ENCODE assay signal across 14 cellular contexts in genomic region chr6:111714403-111715270, GRCh38.
DNase-seq lines count a peak whose midpoint lies in the region; ATAC-seq lines count a peak whose summit lies in the region.
"Had no signal": no experiment of that assay in that cellular context is flagged by ENCODE, and none has a peak within 500 bp of the region (broad histone marks: within the 10 kb centered on the region; RNA-seq: fewer than 3 reads in every experiment).

No MANE protein-coding gene starts in this region.

- no peak for DNase-seq in stimulated activated naive CD8-positive, alpha-beta T cell treated with anti-CD3 and anti-CD28 coated beads, Interleukin-15, Interleukin-2, amounts not matched to agents 100 U/mL and 50 U/mL, for 24 hours
- DNase-seq in activated T-cell treated with anti-CD3 and anti-CD28 coated beads, Interleukin-2, amount 50 U/mL, for 72 hours = no peak
- DNase-seq in immature natural killer cell (peak; percentile 53 to 58 (median 57)), NCI-H2107 treated with DMSO at 0.1 percent for 48 hours (lab: John Stamatoyannopoulos, UW; ENCODE audit: unreplicated experiment) (no peak), NCI-H1930 (lab: John Stamatoyannopoulos, UW) (no peak)
- DNase-seq: AML-193, DMS 273 treated with DMSO at 0.1 percent for 48 hours, NCI-H524, occipital lobe, WERI-Rb-1 had no signal

- H3K4me1 Mint-ChIP-seq in stimulated activated naive CD8-positive, alpha-beta T cell treated with anti-CD3 and anti-CD28 coated beads, Interleukin-15, Interleukin-2, amounts not matched to agents 100 ng/mL and 50 ng/mL, for 24 hours (ENCODE audit: low read depth) = peaks cover 98% of the 10 kb centered on the region
- peaks cover 99% of the 10 kb centered on the region for H3K4me1 Mint-ChIP-seq in activated T-cell treated with anti-CD3 and anti-CD28 coated beads, Interleukin-2, amount 50 U/mL, for 72 hours (ENCODE audit: low read depth)
- H3K4me1 Mint-ChIP-seq in immature natural killer cell = peaks cover 86 to 88% of the 10 kb centered on the region in 2 donors

- ATAC-seq in stimulated activated naive CD8-positive, alpha-beta T cell treated with anti-CD3 and anti-CD28 coated beads, Interleukin-15, Interleukin-2, amounts not matched to agents 100 U/mL and 50 U/mL, for 24 hours = no peak
- no peak for ATAC-seq in activated T-cell treated with anti-CD3 and anti-CD28 coated beads, Interleukin-2, amount 50 U/mL, for 72 hours (replicated peaks in 1 of 2)
- ATAC-seq in HG03378 (IDR thresholded peaks at IDR 0.05; ENCODE audit: unreplicated experiment) (no peak), GM18858 (IDR thresholded peaks at IDR 0.05; ENCODE audit: unreplicated experiment) (no peak)
- ATAC-seq: sciatic nerve had no signal

- peak overlapping the region; percentile 84 for H3K27ac Mint-ChIP-seq in stimulated activated naive CD8-positive, alpha-beta T cell treated with anti-CD3 and anti-CD28 coated beads, Interleukin-15, Interleukin-2, amounts not matched to agents 100 ng/mL and 50 ng/mL, for 24 hours
- H3K27ac Mint-ChIP-seq in activated T-cell treated with anti-CD3 and anti-CD28 coated beads, Interleukin-2, amount 50 U/mL, for 72 hours = peak overlapping the region; percentile 80
- H3K27ac Mint-ChIP-seq in immature natural killer cell = peak overlapping the region; percentile 94 to 100 (median 97)

- H3K4me3 Mint-ChIP-seq in stimulated activated naive CD8-positive, alpha-beta T cell treated with anti-CD3 and anti-CD28 coated beads, Interleukin-15, Interleukin-2, amounts not matched to agents 100 ng/mL and 50 ng/mL, for 24 hours = peak overlapping the region; percentile 21
- H3K4me3 Mint-ChIP-seq in activated T-cell treated with anti-CD3 and anti-CD28 coated beads, Interleukin-2, amount 50 U/mL, for 72 hours = peak overlapping the region; percentile 38 to 51
- H3K4me3 Mint-ChIP-seq in immature natural killer cell = peak overlapping the region; percentile 75 to 86 (median 84)

- H3K9me3 Mint-ChIP-seq in stimulated activated naive CD8-positive, alpha-beta T cell treated with anti-CD3 and anti-CD28 coated beads, Interleukin-15, Interleukin-2, amounts not matched to agents 100 ng/mL and 50 ng/mL, for 24 hours = no peaks in the 10 kb centered on the region
- H3K9me3 Mint-ChIP-seq in activated T-cell treated with anti-CD3 and anti-CD28 coated beads, Interleukin-2, amount 50 U/mL, for 72 hours = no peaks in the 10 kb centered on the region
- H3K9me3 Mint-ChIP-seq in immature natural killer cell = no peaks in the 10 kb centered on the region

- no peaks in the 10 kb centered on the region for H3K27me3 Mint-ChIP-seq in stimulated activated naive CD8-positive, alpha-beta T cell treated with anti-CD3 and anti-CD28 coated beads, Interleukin-15, Interleukin-2, amounts not matched to agents 100 ng/mL and 50 ng/mL, for 24 hours
- H3K27me3 Mint-ChIP-seq in activated T-cell treated with anti-CD3 and anti-CD28 coated beads, Interleukin-2, amount 50 U/mL, for 72 hours (ENCODE audit: low read depth) = no peaks in the 10 kb centered on the region
- H3K27me3 Mint-ChIP-seq in immature natural killer cell (ENCODE audit: low read depth in 3 of 3) = peaks cover 7 to 24% (median 15%) of the 10 kb centered on the region in 3 donors

- peaks cover 89% of the 10 kb centered on the region for H3K36me3 Mint-ChIP-seq in stimulated activated naive CD8-positive, alpha-beta T cell treated with anti-CD3 and anti-CD28 coated beads, Interleukin-15, Interleukin-2, amounts not matched to agents 100 ng/mL and 50 ng/mL, for 24 hours (ENCODE audit: low read depth)
- H3K36me3 Mint-ChIP-seq in activated T-cell treated with anti-CD3 and anti-CD28 coated beads, Interleukin-2, amount 50 U/mL, for 72 hours (ENCODE audit: insufficient read depth in 2 of 2) = peaks cover 14 to 48% of the 10 kb centered on the region in 2 donors
- peaks cover 37 to 63% (median 42%) of the 10 kb centered on the region in 3 donors for H3K36me3 Mint-ChIP-seq in immature natural killer cell

Comparison
In these comparisons a context has a peak if more than half of its experiments do, and no peak if none do; other contexts are left out.
1. H3K4me3 Mint-ChIP-seq: peak in every context shown above with its lines; median percentile 84 in immature natural killer cell; 44 in activated T-cell treated with anti-CD3 and anti-CD28 coated beads, Interleukin-2, amount 50 U/mL, for 72 hours; 21 in stimulated activated naive CD8-positive, alpha-beta T cell treated with anti-CD3 and anti-CD28 coated beads, Interleukin-15, Interleukin-2, amounts not matched to agents 100 ng/mL and 50 ng/mL, for 24 hours.
2. DNase-seq: peak in immature natural killer cell (3 of 3); none in stimulated activated naive CD8-positive, alpha-beta T cell treated with anti-CD3 and anti-CD28 coated beads, Interleukin-15, Interleukin-2, amounts not matched to agents 100 U/mL and 50 U/mL, for 24 hours (single experiment), activated T-cell treated with anti-CD3 and anti-CD28 coated beads, Interleukin-2, amount 50 U/mL, for 72 hours (0 of 2), NCI-H2107 treated with DMSO at 0.1 percent for 48 hours (single experiment) and NCI-H1930 (0 of 2).
3. Peak in every context shown above with its lines, with median percentiles within 50 percentile points of each other: H3K27ac Mint-ChIP-seq.